17 cellular contexts compared by ENCODE assay signal in genomic region chr11:37849731-37850130, GRCh38.
A peak's percentile ranks its signal among the peaks of the same experiment; 100 is the strongest.
DNase-seq lines count a peak whose midpoint lies in the region; ATAC-seq and TF ChIP-seq lines count a peak whose summit lies in the region.
"Had no signal": no experiment of that assay in that cellular context is flagged by ENCODE, and none has a peak within 500 bp of the region (broad histone marks: within the 10 kb centered on the region; RNA-seq: fewer than 3 reads in every experiment).

No MANE protein-coding gene starts in this region.

- no peak overlapping the region for H4K91ac ChIP-seq in mesenchymal stem cell (ENCODE audit: low read length)

- H3K4me2 ChIP-seq in SK-N-SH (no peak overlapping the region), mesenchymal stem cell (ENCODE audit: low read length, poor library complexity, severe bottlenecking) (no peak overlapping the region)

- no peak for TF ChIP-seq RAD21 in SK-N-SH (IDR thresholded peaks at IDR 0.05; ENCODE audit: low read length)

- H4K20me1 ChIP-seq in SK-N-SH (ENCODE audit: insufficient read depth) = no peaks in the 10 kb centered on the region

- peak in 1 of 2 experiments; percentile 40; a peak in 1 of 4 replicates for TF ChIP-seq EP300 in SK-N-SH (IDR thresholded peaks at IDR 0.05; ENCODE audit: borderline replicate concordance in 1 of 2, low read depth in 1 of 2, low read length in 1 of 2)

- no peak overlapping the region for H3K9ac ChIP-seq in SK-N-SH
- H3K9ac ChIP-seq in mesenchymal stem cell (ENCODE audit: low read length) = no peak overlapping the region

- peak; percentile 14 for DNase-seq in SK-N-SH
- peak; percentile 40 for DNase-seq in fibroblast of gingiva (ENCODE audit: low read depth)
- peak; percentile 2 for DNase-seq in mesenchymal stem cell
- no peak for DNase-seq in DMS 273 treated with DMSO at 0.1 percent for 48 hours (lab: John Stamatoyannopoulos, UW)
- DNase-seq in midbrain (lab: John Stamatoyannopoulos, UW) = no peak
- DNase-seq: H9; HFFc6; Kasumi-1; NCI-H1694; NCI-H2081; NCI-H2171 treated with DMSO at 0.1 percent for 48 hours; NCI-H774; NK-92 treated with Interleukin-12 subunit alpha and Interleukin-12 subunit beta, amount 100 ng/mL, for 24 hours had no signal

- H3K27me3 ChIP-seq in SK-N-SH (ENCODE audit: insufficient read depth) = no peaks in the 10 kb centered on the region
- no peaks in the 10 kb centered on the region for H3K27me3 ChIP-seq in mesenchymal stem cell (ENCODE audit: control insufficient read depth in 1 of 2, insufficient read depth in 1 of 2, low read length in 2 of 2)
- H3K27me3 ChIP-seq: SJSA1 had no signal

- H3K4me1 ChIP-seq in SK-N-SH (ENCODE audit: control insufficient read depth in 1 of 2, insufficient read depth in 2 of 2, low read depth in 1 of 2, low read length in 1 of 2) (no peaks in the 10 kb centered on the region), mesenchymal stem cell (ENCODE audit: control insufficient read depth, insufficient read depth, low read depth, low read length) (no peaks in the 10 kb centered on the region)
- H3K4me1 ChIP-seq: SJSA1 had no signal

- H3K23ac ChIP-seq in mesenchymal stem cell (ENCODE audit: low read length in 2 of 2) = no peak overlapping the region

- H2BK5ac ChIP-seq in mesenchymal stem cell (ENCODE audit: low read depth, low read length, poor library complexity, severe bottlenecking) = no peak overlapping the region

- no peak overlapping the region for H2BK120ac ChIP-seq in mesenchymal stem cell (ENCODE audit: low read depth, low read length)

- ATAC-seq in SK-N-SH treated with all-trans-retinoic acid at 6 μM for 48 hours = no peak
- ATAC-seq in GM18873 (IDR thresholded peaks at IDR 0.05; ENCODE audit: low FRiP score, unreplicated experiment) = no peak
- no peak for ATAC-seq in HG03108 (IDR thresholded peaks at IDR 0.05; ENCODE audit: unreplicated experiment)

- H3K27ac ChIP-seq in SK-N-SH (ENCODE audit: low read depth in 2 of 2, low read length in 1 of 2) (no peak overlapping the region; a peak in 1 of 4 replicates), mesenchymal stem cell (ENCODE audit: low read length, poor library complexity, severe bottlenecking) (no peak overlapping the region)
- H3K27ac ChIP-seq: SJSA1 had no signal

- TF ChIP-seq CTCF in SK-N-SH (IDR thresholded peaks at IDR 0.05) = no peak

- no peaks in the 10 kb centered on the region for H3K9me2 ChIP-seq in SK-N-SH

- no peak overlapping the region for H2AK5ac ChIP-seq in mesenchymal stem cell (ENCODE audit: low read length, severe bottlenecking)

- POLR2A ChIA-PET in SK-N-SH (lab: Yijun Ruan, JAX) = no interaction called here

- H4K8ac ChIP-seq in mesenchymal stem cell (ENCODE audit: low read length) = no peak overlapping the region

- no peak overlapping the region for H3K14ac ChIP-seq in mesenchymal stem cell (ENCODE audit: low read length in 2 of 2)

- H2BK15ac ChIP-seq in mesenchymal stem cell (ENCODE audit: low read depth, poor library complexity, severe bottlenecking) = no peak overlapping the region

- H3F3A ChIP-seq in SK-N-SH (replicated peaks; ENCODE audit: insufficient read depth) = no peaks in the 10 kb centered on the region

- no peak overlapping the region for H3K18ac ChIP-seq in mesenchymal stem cell (ENCODE audit: low read depth in 1 of 2, low read length in 2 of 2)

- H3K4me3 ChIP-seq in SK-N-SH (ENCODE audit: low read depth in 2 of 2, low read length in 1 of 2) (no peak overlapping the region), mesenchymal stem cell (ENCODE audit: insufficient read depth in 1 of 2, low read depth in 1 of 2, low read length in 2 of 2) (no peak overlapping the region)
- H3K4me3 ChIP-seq: SJSA1 had no signal

- CTCF ChIA-PET in SK-N-SH (lab: Yijun Ruan, JAX) = interaction anchor here (2.6 kb wide), 1 partner anchor 8 kb away, joined by 8 read pairs; no protein-coding TSS in a partner anchor

- no peak overlapping the region for H2AFZ ChIP-seq in SK-N-SH (ENCODE audit: low read depth)
- H2AFZ ChIP-seq in mesenchymal stem cell (ENCODE audit: low read depth, low read length) = no peak overlapping the region

- H3K36me3 ChIP-seq in SK-N-SH (replicated peaks in 1 of 2; ENCODE audit: control insufficient read depth in 1 of 2, insufficient read depth in 2 of 2, low read length in 1 of 2) (no peaks in the 10 kb centered on the region), mesenchymal stem cell (ENCODE audit: control insufficient read depth in 1 of 2, insufficient read depth in 2 of 2, low read depth in 1 of 2, low read length in 2 of 2) (no peaks in the 10 kb centered on the region)
- H3K36me3 ChIP-seq: SJSA1 had no signal

- H3K79me2 ChIP-seq in SK-N-SH (ENCODE audit: insufficient read depth) = no peaks in the 10 kb centered on the region

- no peak overlapping the region for H3K4ac ChIP-seq in mesenchymal stem cell (ENCODE audit: low read depth in 1 of 2, low read length in 2 of 2)

- H3K9me3 ChIP-seq in SK-N-SH (no peaks in the 10 kb centered on the region), mesenchymal stem cell (ENCODE audit: control insufficient read depth, low read length) (no peaks in the 10 kb centered on the region)

- no peaks in the 10 kb centered on the region for H3K79me1 ChIP-seq in mesenchymal stem cell (replicated peaks; ENCODE audit: low read length, poor library complexity, severe bottlenecking)

- no peak overlapping the region for H2BK12ac ChIP-seq in mesenchymal stem cell (ENCODE audit: low read length in 2 of 2)

TF ChIP-seq in SK-N-SH, 30 proteins besides CTCF, POLR2A, EP300 and RAD21 (continues in another document):
- TF ChIP-seq ZBTB33 (IDR thresholded peaks at IDR 0.05; ENCODE audit: borderline replicate concordance, low read depth) (no peak), EZH2phosphoT487 (IDR thresholded peaks at IDR 0.05; ENCODE audit: borderline replicate concordance, low read depth) (no peak), GATA2 (CRISPR knock-in tag; IDR thresholded peaks at IDR 0.05) (no peak), CHD2 (IDR thresholded peaks at IDR 0.05; ENCODE audit: low read length, partially characterized antibody) (no peak), IRF3 (IDR thresholded peaks at IDR 0.05; ENCODE audit: low read depth, low read length) (no peak), FOSL2 (IDR thresholded peaks at IDR 0.05; ENCODE audit: borderline replicate concordance, low read depth) (no peak), RCOR1 (IDR thresholded peaks at IDR 0.05; ENCODE audit: low read length) (no peak)

TF ChIP-seq in SK-N-SH treated with all-trans-retinoic acid at 6 μM for 48 hours, 23 proteins besides CTCF, POLR2A, EP300 and RAD21:
- TF ChIP-seq TOX (CRISPR knock-in tag; IDR thresholded peaks at IDR 0.05; ENCODE audit: borderline replicate concordance) (no peak), ZFP30 (CRISPR knock-in tag; IDR thresholded peaks at IDR 0.05) (no peak), POU6F1 (CRISPR knock-in tag; IDR thresholded peaks at IDR 0.05; ENCODE audit: borderline replicate concordance, low read depth) (no peak), ISL1 (CRISPR knock-in tag; IDR thresholded peaks at IDR 0.05) (no peak), CSDC2 (CRISPR knock-in tag; IDR thresholded peaks at IDR 0.05) (no peak), RARB (CRISPR knock-in tag; IDR thresholded peaks at IDR 0.05) (no peak), PPARA (CRISPR knock-in tag; IDR thresholded peaks at IDR 0.05; ENCODE audit: borderline replicate concordance) (no peak), BACH2 (CRISPR knock-in tag; IDR thresholded peaks at IDR 0.05; ENCODE audit: borderline replicate concordance) (no peak), ZNF70 (CRISPR knock-in tag; IDR thresholded peaks at IDR 0.05) (no peak), GLIS3 (CRISPR knock-in tag; IDR thresholded peaks at IDR 0.05) (no peak), CREB5 (CRISPR knock-in tag; IDR thresholded peaks at IDR 0.05; ENCODE audit: low read depth) (no peak), SNAI2 (CRISPR knock-in tag; IDR thresholded peaks at IDR 0.05) (no peak), TCF4 (CRISPR knock-in tag; IDR thresholded peaks at IDR 0.05; ENCODE audit: borderline replicate concordance) (no peak)

Comparison
In these comparisons a context has a peak if more than half of its experiments do, and no peak if none do; other contexts are left out.
1. DNase-seq: peak in SK-N-SH (single experiment), fibroblast of gingiva (single experiment) and mesenchymal stem cell (single experiment); none in DMS 273 treated with DMSO at 0.1 percent for 48 hours (single experiment) and midbrain (single experiment).